In genomic region chr16:31073823-31074072, GRCh38 we compare ENCODE assay signal across 8 cellular contexts. TPM values are rescaled to one million over a fixed set of nuclear protein-coding genes. Genes with fewer than 3 reads are reported as not detected.
A peak's percentile ranks its signal among the peaks of the same experiment; 100 is the strongest.
DNase-seq lines count a peak whose midpoint lies in the region; ATAC-seq and TF ChIP-seq lines count a peak whose summit lies in the region.

No MANE protein-coding gene starts in this region.

- H3K27me3 ChIP-seq in DND-41 (ENCODE audit: insufficient read depth, low read length, poor library complexity): no peaks in the 10 kb centered on the region
- H3K27me3 ChIP-seq in HUES48 (ENCODE audit: control insufficient read depth, insufficient read depth, low read length): no peaks in the 10 kb centered on the region

- peaks cover 34% of the 10 kb centered on the region for H4K20me1 ChIP-seq in DND-41 (ENCODE audit: insufficient read depth, low read length)

- H3K4me3 ChIP-seq in DND-41 (ENCODE audit: low read depth in 1 of 2, low read length in 2 of 2): peak overlapping the region; percentile 59 to 90
- peak overlapping the region; percentile 79 for H3K4me3 ChIP-seq in HUES48 (ENCODE audit: low read depth, low read length)
- peak overlapping the region; percentile 92 to 97 for H3K4me3 ChIP-seq in cardiac fibroblast (replicated peaks in 1 of 2; ENCODE audit: low read depth in 2 of 2, low read length in 2 of 2)

- H3K9ac ChIP-seq in DND-41 (ENCODE audit: low read depth, low read length): peak overlapping the region; percentile 70
- H3K9ac ChIP-seq in HUES48 (ENCODE audit: low read depth, low read length): peak overlapping the region; percentile 73

- peak overlapping the region; percentile 98 for H3K4me3 Mint-ChIP-seq in natural killer cell treated with Interleukin-12 subunit alpha and Interleukin-12 subunit beta and Interleukin-15 and Interleukin-18, amount 100 ng/mL, for 72 hours

- H3K36me3 ChIP-seq in DND-41 (ENCODE audit: insufficient read depth, low read length): peaks cover 33% of the 10 kb centered on the region
- H3K36me3 ChIP-seq in HUES48 (ENCODE audit: control insufficient read depth, insufficient read depth, low read length): peaks cover 31% of the 10 kb centered on the region

- no peaks in the 10 kb centered on the region for H3K9me3 ChIP-seq in DND-41 (ENCODE audit: insufficient read depth, low read length, severe bottlenecking)
- no peaks in the 10 kb centered on the region for H3K9me3 ChIP-seq in HUES48 (ENCODE audit: control insufficient read depth, insufficient read depth, low read length)

- ATAC-seq in DND-41 (ENCODE audit: insufficient read depth, low read depth) (no peak), GM19397 (IDR thresholded peaks at IDR 0.05; ENCODE audit: unreplicated experiment) (no peak), HG03095 (IDR thresholded peaks at IDR 0.05; ENCODE audit: unreplicated experiment) (no peak)
- ATAC-seq in natural killer cell treated with Interleukin-12 subunit alpha and Interleukin-12 subunit beta and Interleukin-15 and Interleukin-18, amount 100 ng/mL, for 72 hours: no peak

- no peaks in the 10 kb centered on the region for H3K9me3 Mint-ChIP-seq in natural killer cell treated with Interleukin-12 subunit alpha and Interleukin-12 subunit beta and Interleukin-15 and Interleukin-18, amount 100 ng/mL, for 72 hours

- TF ChIP-seq CTCF in DND-41 (IDR thresholded peaks at IDR 0.05; ENCODE audit: borderline replicate concordance, extremely low read depth, low read length, poor library complexity, severe bottlenecking): no peak
- TF ChIP-seq CTCF in cardiac fibroblast (IDR thresholded peaks at IDR 0.05; ENCODE audit: low read depth, low read length): no peak

- H3K4me1 Mint-ChIP-seq in natural killer cell treated with Interleukin-12 subunit alpha and Interleukin-12 subunit beta and Interleukin-15 and Interleukin-18, amount 100 ng/mL, for 72 hours (ENCODE audit: low read depth in 2 of 2): peaks cover 36 to 40% of the 10 kb centered on the region in 2 donors

- peaks cover 25% of the 10 kb centered on the region for H3K4me1 ChIP-seq in DND-41 (ENCODE audit: insufficient read depth, low read length)
- peaks cover 6% of the 10 kb centered on the region; the same call in 1 of the 2 replicates for H3K4me1 ChIP-seq in HUES48 (ENCODE audit: control insufficient read depth, insufficient read depth, low read length)

- peak overlapping the region; percentile 81 for H3K4me2 ChIP-seq in DND-41 (ENCODE audit: insufficient read depth, low read length)

- peak overlapping the region; percentile 85 for H2AFZ ChIP-seq in DND-41 (ENCODE audit: low read depth, low read length)

- peak overlapping the region; percentile 92 to 93 for H3K27ac Mint-ChIP-seq in natural killer cell treated with Interleukin-12 subunit alpha and Interleukin-12 subunit beta and Interleukin-15 and Interleukin-18, amount 100 ng/mL, for 72 hours

- peaks cover 13% of the 10 kb centered on the region for H3K36me3 Mint-ChIP-seq in natural killer cell treated with Interleukin-12 subunit alpha and Interleukin-12 subunit beta and Interleukin-15 and Interleukin-18, amount 100 ng/mL, for 72 hours

- no peaks in the 10 kb centered on the region for H3K27me3 Mint-ChIP-seq in natural killer cell treated with Interleukin-12 subunit alpha and Interleukin-12 subunit beta and Interleukin-15 and Interleukin-18, amount 100 ng/mL, for 72 hours

- peak overlapping the region; percentile 87 for H3K27ac ChIP-seq in DND-41 (ENCODE audit: low read length)
- peak overlapping the region; percentile 96 for H3K27ac ChIP-seq in HUES48 (ENCODE audit: low read depth, low read length)

- DNase-seq in DND-41: no peak
- no peak for DNase-seq in cardiac fibroblast (ENCODE audit: low read depth in 2 of 2)
- no peak for DNase-seq in natural killer cell treated with Interleukin-12 subunit alpha and Interleukin-12 subunit beta and Interleukin-15 and Interleukin-18, amount 100 ng/mL, for 72 hours (ENCODE audit: low spot score)
- DNase-seq in NCI-H2081 treated with DMSO at 0.1 percent for 48 hours (lab: John Stamatoyannopoulos, UW): no peak
- DNase-seq in DMS79 (lab: John Stamatoyannopoulos, UW): no peak

- peaks cover 88% of the 10 kb centered on the region for H3K79me2 ChIP-seq in DND-41 (ENCODE audit: insufficient read depth, low read length)

RNA-seq across cellular contexts. Expression of gene ZNF668, which starts 0.3 kb away (rescaled TPM):
- 10 to 100 TPM; 16.4 to 30.5 TPM for total RNA-seq in natural killer cell treated with Interleukin-12 subunit alpha and Interleukin-12 subunit beta and Interleukin-15 and Interleukin-18, amount 100 ng/mL, for 72 hours

RNA-seq across cellular contexts. Expression of gene ZNF646, which starts 0.5 kb away (rescaled TPM):
- 10 to 100 TPM; 25.8 to 26.3 TPM for total RNA-seq in natural killer cell treated with Interleukin-12 subunit alpha and Interleukin-12 subunit beta and Interleukin-15 and Interleukin-18, amount 100 ng/mL, for 72 hours

RNA-seq across cellular contexts. Expression of gene PRSS53, which starts 15.0 kb away (rescaled TPM):
- 1 to 10 TPM; 4.1 to 5.1 TPM for total RNA-seq in natural killer cell treated with Interleukin-12 subunit alpha and Interleukin-12 subunit beta and Interleukin-15 and Interleukin-18, amount 100 ng/mL, for 72 hours

RNA-seq across cellular contexts. Expression of gene VKORC1, which starts 20.8 kb away (rescaled TPM):
- 10 to 100 TPM; 65.2 to 84.6 TPM for total RNA-seq in natural killer cell treated with Interleukin-12 subunit alpha and Interleukin-12 subunit beta and Interleukin-15 and Interleukin-18, amount 100 ng/mL, for 72 hours

RNA-seq across cellular contexts. Expression of gene BCKDK, which starts 34.4 kb away (rescaled TPM):
- 10 to 100 TPM; 42.7 to 43.1 TPM for total RNA-seq in natural killer cell treated with Interleukin-12 subunit alpha and Interleukin-12 subunit beta and Interleukin-15 and Interleukin-18, amount 100 ng/mL, for 72 hours
